ENCODE assay signal across 34 cellular contexts in genomic region chr4:6023766-6024165, GRCh38. TPM values are rescaled to one million over a fixed set of nuclear protein-coding genes. Genes with fewer than 3 reads are reported as not detected.
"Had no signal": no experiment of that assay in that cellular context is flagged by ENCODE, and none has a peak within 500 bp of the region (broad histone marks: within the 10 kb centered on the region; RNA-seq: fewer than 3 reads in every experiment).

No MANE protein-coding gene starts in this region.

- H3K4me3 ChIP-seq: gastroesophageal sphincter, right lobe of liver, skin epidermis, thoracic aorta, uterus had no signal

- H3K27me3 ChIP-seq: right lobe of liver, uterus had no signal

- H3K4me3 Mint-ChIP-seq: activated CD4-positive, alpha-beta memory T cell treated with anti-CD3 and anti-CD28 coated beads for 36 hours; activated naive CD4-positive, alpha-beta T cell treated with anti-CD3 and anti-CD28 coated beads for 36 hours; activated naive CD8-positive, alpha-beta T cell treated with anti-CD3 and anti-CD28 coated beads, Interleukin-2, amount 10 ng/mL, durations not matched to agents 7 days and 5 days; activated T-helper 1 cell treated with anti-CD3 and anti-CD28 coated beads, Interleukin-12 subunit alpha, Interleukin-12 subunit beta, Interleukin-2, Interleukin-4 antibody, amounts not matched to agents 30 ng/mL and 10 ng/mL and 1 ng/mL, durations not matched to agents 14 hours and 24 hours and 36 hours; effector memory CD8-positive, alpha-beta T cell; naive thymus-derived CD4-positive, alpha-beta T cell; T-helper 1 cell treated with Interleukin-12 subunit alpha and Interleukin-12 subunit beta and Interleukin-4 antibody, amounts not matched to agents 30 μg/mL and 1 μg/mL, for 36 hours had no signal

- H3K4me1 Mint-ChIP-seq: activated naive CD8-positive, alpha-beta T cell treated with anti-CD3 and anti-CD28 coated beads, Interleukin-2, amount 10 ng/mL, durations not matched to agents 7 days and 5 days had no signal

- H3K36me3 Mint-ChIP-seq: activated CD4-positive, alpha-beta memory T cell treated with anti-CD3 and anti-CD28 coated beads for 36 hours; activated naive CD8-positive, alpha-beta T cell treated with anti-CD3 and anti-CD28 coated beads, Interleukin-2, amount 10 ng/mL, durations not matched to agents 7 days and 5 days; naive thymus-derived CD4-positive, alpha-beta T cell had no signal

- H3K4me1 ChIP-seq: gastroesophageal sphincter, right lobe of liver, uterus had no signal

- H3K36me3 ChIP-seq: gastroesophageal sphincter, right lobe of liver, thoracic aorta, uterus had no signal

- H3K9me3 ChIP-seq: gastroesophageal sphincter, right lobe of liver, thoracic aorta, uterus had no signal

- H3K27ac Mint-ChIP-seq: activated CD4-positive, alpha-beta memory T cell treated with anti-CD3 and anti-CD28 coated beads for 36 hours; activated naive CD4-positive, alpha-beta T cell treated with anti-CD3 and anti-CD28 coated beads for 36 hours; activated naive CD8-positive, alpha-beta T cell treated with anti-CD3 and anti-CD28 coated beads, Interleukin-2, amount 10 ng/mL, durations not matched to agents 7 days and 5 days; activated T-helper 1 cell treated with anti-CD3 and anti-CD28 coated beads, Interleukin-12 subunit alpha, Interleukin-12 subunit beta, Interleukin-2, Interleukin-4 antibody, amounts not matched to agents 30 ng/mL and 10 ng/mL and 1 ng/mL, durations not matched to agents 14 hours and 24 hours and 36 hours; T-helper 1 cell treated with Interleukin-12 subunit alpha and Interleukin-12 subunit beta and Interleukin-4 antibody, amounts not matched to agents 30 μg/mL and 1 μg/mL, for 36 hours had no signal

- DNase-seq: activated CD4-positive, alpha-beta memory T cell treated with anti-CD3 and anti-CD28 coated beads for 36 hours; activated CD4-positive, alpha-beta T cell treated with anti-CD3 and anti-CD28 coated beads for 48 hours; activated CD8-positive, alpha-beta memory T cell treated with anti-CD3 and anti-CD28 coated beads, Interleukin-2, amount 50 U/mL, for 4 hours; activated effector memory CD4-positive, alpha-beta T cell treated with anti-CD3 and anti-CD28 coated beads, Interleukin-2, amount 50 U/mL, for 16 hours; activated naive CD4-positive, alpha-beta T cell treated with anti-CD3 and anti-CD28 coated beads for 36 hours; activated naive CD8-positive, alpha-beta T cell treated with anti-CD3 and anti-CD28 coated beads, Interleukin-2, amount 10 ng/mL, durations not matched to agents 7 days and 5 days; activated T-cell treated with anti-CD3 and anti-CD28 coated beads, Interleukin-2, amount 50 U/mL, for 1 hour; amniotic stem cell; cerebellar nuclear complex; cortex of kidney; effector memory CD8-positive, alpha-beta T cell; head of caudate nucleus; hippocampal formation; left colon; mammary epithelial cell; naive thymus-derived CD4-positive, alpha-beta T cell; right lobe of liver; stimulated activated CD4-positive, alpha-beta T cell treated with anti-CD3 and anti-CD28 coated beads, Interleukin-12 subunit alpha, Interleukin-12 subunit beta, amount 100 ng/mL, for 4 hours; stimulated activated CD4-positive, alpha-beta T cell treated with anti-CD3 and anti-CD28 coated beads, Interleukin-4, amount 100 ng/mL, for 1 hour; stimulated activated naive CD8-positive, alpha-beta T cell treated with anti-CD3 and anti-CD28 coated beads, Interleukin-15, Interleukin-2, amounts not matched to agents 100 U/mL and 50 U/mL, for 24 hours; T-helper 9 cell; trophoblast cell; uterus had no signal

- H3K27me3 Mint-ChIP-seq: activated CD4-positive, alpha-beta memory T cell treated with anti-CD3 and anti-CD28 coated beads for 36 hours; activated naive CD8-positive, alpha-beta T cell treated with anti-CD3 and anti-CD28 coated beads, Interleukin-2, amount 10 ng/mL, durations not matched to agents 7 days and 5 days had no signal

- ATAC-seq: activated CD4-positive, CD25-positive, alpha-beta regulatory T cell treated with anti-CD3 and anti-CD28 coated beads, Interleukin-2, amount 50 U/mL, for 24 hours; effector memory CD8-positive, alpha-beta T cell; gastroesophageal sphincter; left colon; naive thymus-derived CD4-positive, alpha-beta T cell; right lobe of liver; stimulated activated naive CD8-positive, alpha-beta T cell treated with anti-CD3 and anti-CD28 coated beads, Interleukin-15, Interleukin-2, amounts not matched to agents 100 U/mL and 50 U/mL, for 24 hours had no signal

- H3K27ac ChIP-seq: gastroesophageal sphincter, right lobe of liver, skin epidermis, thoracic aorta, uterus, VCaP had no signal

- H3K9me3 Mint-ChIP-seq: activated CD4-positive, alpha-beta memory T cell treated with anti-CD3 and anti-CD28 coated beads for 36 hours; activated naive CD4-positive, alpha-beta T cell treated with anti-CD3 and anti-CD28 coated beads for 36 hours; activated naive CD8-positive, alpha-beta T cell treated with anti-CD3 and anti-CD28 coated beads, Interleukin-2, amount 10 ng/mL, durations not matched to agents 7 days and 5 days; activated T-helper 1 cell treated with anti-CD3 and anti-CD28 coated beads, Interleukin-12 subunit alpha, Interleukin-12 subunit beta, Interleukin-2, Interleukin-4 antibody, amounts not matched to agents 30 ng/mL and 10 ng/mL and 1 ng/mL, durations not matched to agents 14 hours and 24 hours and 36 hours; effector memory CD8-positive, alpha-beta T cell; T-helper 1 cell treated with Interleukin-12 subunit alpha and Interleukin-12 subunit beta and Interleukin-4 antibody, amounts not matched to agents 30 μg/mL and 1 μg/mL, for 36 hours had no signal

RNA-seq across cellular contexts. Expression of gene C4orf50, which starts 5.5 kb away (rescaled TPM):
- total RNA-seq: activated naive CD4-positive, alpha-beta T cell treated with anti-CD3 and anti-CD28 coated beads for 36 hours; endothelial cell of umbilical vein; fibroblast of lung; fibroblast of villous mesenchyme; mammary epithelial cell; osteoblast had no signal
